9 cellular contexts compared by ENCODE assay signal in the genomic region with DNA sequence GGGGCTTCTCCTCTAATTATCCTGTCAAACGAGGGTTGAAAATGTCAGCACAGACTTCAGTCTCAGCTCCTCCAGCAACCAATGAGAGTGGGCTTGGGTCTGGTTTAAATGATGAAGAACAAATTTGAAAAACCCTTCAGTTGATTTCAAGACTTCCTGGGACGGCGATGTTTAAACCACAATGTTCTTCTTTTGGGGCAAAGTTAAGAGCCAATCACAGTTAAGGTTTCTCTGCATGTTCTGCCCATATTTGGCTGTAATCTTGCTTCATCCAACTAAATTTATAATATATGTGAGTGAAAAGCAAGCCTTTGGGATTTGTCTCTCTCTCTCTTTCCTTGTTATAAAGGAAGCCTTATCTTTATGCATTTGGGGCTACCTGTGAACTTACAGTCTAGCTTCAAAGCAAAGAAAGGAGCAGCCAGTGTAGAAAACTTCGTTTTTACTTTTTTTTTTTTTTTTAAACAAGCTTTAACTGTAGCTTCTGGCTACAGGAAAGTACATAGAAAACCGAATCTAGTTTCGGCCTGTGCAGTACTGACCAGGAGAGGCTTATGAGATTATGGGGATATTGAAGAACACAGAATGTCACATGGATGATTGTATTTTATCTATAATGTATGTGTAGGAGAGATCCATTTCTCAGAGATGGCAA. TPM values are rescaled to one million over a fixed set of nuclear protein-coding genes. Genes with fewer than 3 reads are reported as not detected.
DNase-seq lines count a peak whose midpoint lies in the region; ATAC-seq and TF ChIP-seq lines count a peak whose summit lies in the region.
"Had no signal": no experiment of that assay in that cellular context is flagged by ENCODE, and none has a peak within 500 bp of the region (broad histone marks: within the 10 kb centered on the region; RNA-seq: fewer than 3 reads in every experiment).

No MANE protein-coding gene starts in this region.

- CTCF ChIA-PET in AG04450 (lab: Charles Lee) = interaction anchor here (0.7 to 1.0 kb wide), 2 partner anchors 145 to 396 kb away, joined by 3 read pairs; no protein-coding TSS in a partner anchor

- H3K4me3 ChIP-seq in AG04450 (ENCODE audit: low read depth, low read length) = no peak overlapping the region
- peak overlapping the region; percentile 15 for H3K4me3 ChIP-seq in Jurkat, Clone E6-1 (ENCODE audit: low read length)
- H3K4me3 ChIP-seq in adipocyte (ENCODE audit: low read length) = no peak overlapping the region
- H3K4me3 ChIP-seq in mucosa of stomach (ENCODE audit: low read length) = no peak overlapping the region

- H3K27me3 ChIP-seq in AG04450 (ENCODE audit: control insufficient read depth, insufficient read depth, low read length) (no peaks in the 10 kb centered on the region), adipocyte (replicated peaks; ENCODE audit: control insufficient read depth, insufficient read depth, low read length) (no peaks in the 10 kb centered on the region), mucosa of stomach (ENCODE audit: control insufficient read depth, insufficient read depth, low read length) (no peaks in the 10 kb centered on the region)

- ATAC-seq in esophagus mucosa = no peak

- DNase-seq in AG04450 (ENCODE audit: low read depth, low spot score) (no peak), adipocyte (ENCODE audit: low read depth) (no peak), germinal center (ENCODE audit: low spot score) (no peak), iPS-NIHi11 (ENCODE audit: low spot score) (no peak), ecto neural progenitor cell (ENCODE audit: low spot score) (no peak)
- DNase-seq in Jurkat, Clone E6-1 (ENCODE audit: low read depth, low spot score) = peak; percentile 90

- H3K9me3 ChIP-seq in AG04450 (ENCODE audit: control insufficient read depth, insufficient read depth, low read length) = no peaks in the 10 kb centered on the region
- H3K9me3 ChIP-seq in adipocyte (ENCODE audit: control insufficient read depth, low read length) = no peaks in the 10 kb centered on the region
- H3K9me3 ChIP-seq in mucosa of stomach (ENCODE audit: control insufficient read depth, low read length) = no peaks in the 10 kb centered on the region

- no peak for TF ChIP-seq CTCF in AG04450 (IDR thresholded peaks at IDR 0.05; ENCODE audit: low read depth, low read length)

- H3K36me3 ChIP-seq in adipocyte (ENCODE audit: control insufficient read depth, insufficient read depth, low read length, severe bottlenecking) = no peaks in the 10 kb centered on the region
- no peaks in the 10 kb centered on the region for H3K36me3 ChIP-seq in mucosa of stomach (ENCODE audit: control insufficient read depth, insufficient read depth, low read length)

- H3K27ac ChIP-seq in AG04450 (ENCODE audit: low read depth, low read length) = peak overlapping the region; percentile 65

- H3K4me1 ChIP-seq in adipocyte (ENCODE audit: control insufficient read depth, insufficient read depth, low read length) = peaks cover 24% of the 10 kb centered on the region
- H3K4me1 ChIP-seq in mucosa of stomach (ENCODE audit: control insufficient read depth, insufficient read depth, low read length) = peaks cover 22% of the 10 kb centered on the region

- POLR2A ChIA-PET in AG04450 (lab: Yijun Ruan, JAX) = interaction anchor here (0.7 to 1.1 kb wide), 3 partner anchors 9 to 397 kb away, joined by 3 to 7 read pairs (median 4); no protein-coding TSS in a partner anchor

- H3K9ac ChIP-seq in adipocyte (ENCODE audit: low read length) = peak overlapping the region; percentile 28
- H3K9ac ChIP-seq in mucosa of stomach (ENCODE audit: low read length) = peak overlapping the region; percentile 15

RNA-seq across cellular contexts. Expression of gene FAM9C, which starts 46.8 kb away (rescaled TPM):
- polyA plus RNA-seq in AG04450 (2011; rRNA removed) = 0.04 TPM in 1 of 2 replicates, not detected in the other
- polyA minus RNA-seq in AG04450 (2011; rRNA and poly(A)+ RNA removed) = not detected in 2 replicates
- not detected for polyA plus RNA-seq in Jurkat, Clone E6-1 (2012; ENCODE audit: insufficient read depth, insufficient read length)
- total RNA-seq in esophagus mucosa = not detected
- total RNA-seq: Daoy had no signal
